Comparison of ENCODE assay signal across 14 cellular contexts in the genomic region with DNA sequence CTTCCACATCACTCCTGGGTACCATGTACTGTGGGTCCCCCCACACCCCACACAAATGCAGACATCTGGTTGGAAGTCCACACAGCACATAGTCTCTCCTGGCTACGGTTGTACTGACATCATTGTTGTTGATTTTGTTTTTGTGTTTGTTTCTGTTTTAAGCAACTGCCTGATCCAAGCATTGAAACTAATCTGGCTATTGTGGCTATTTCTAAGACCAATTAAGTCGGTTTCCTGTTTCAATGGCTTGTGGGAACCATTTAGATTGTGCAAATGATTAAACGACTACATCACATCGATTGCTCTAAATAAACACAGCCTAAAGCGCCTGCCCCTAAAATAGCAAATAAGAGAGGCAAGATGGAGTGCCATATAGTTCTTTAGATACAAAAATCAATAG.
DNase-seq lines count a peak whose midpoint lies in the region; TF ChIP-seq lines count a peak whose summit lies in the region.
"Had no signal": no experiment of that assay in that cellular context is flagged by ENCODE, and none has a peak within 500 bp of the region (broad histone marks: within the 10 kb centered on the region; RNA-seq: fewer than 3 reads in every experiment).

No MANE protein-coding gene starts in this region.

- H3K9me3 Mint-ChIP-seq in glutamatergic neuron (ENCODE audit: unreplicated experiment) = peaks cover 6% of the 10 kb centered on the region

- TF ChIP-seq EP300 in esophagus muscularis mucosa (IDR thresholded peaks at IDR 0.05) = no peak

- H3K4me1 ChIP-seq in ACC112 (ENCODE audit: control insufficient read depth, insufficient read depth, low read length, unreplicated experiment) (no peaks in the 10 kb centered on the region), esophagus muscularis mucosa (no peaks in the 10 kb centered on the region)
- H3K4me1 ChIP-seq: A549, HAP-1 had no signal

- intact Hi-C loops in esophagus muscularis mucosa (cut with DNase I) = no loop called here

- no peak for TF ChIP-seq CTCF in glutamatergic neuron (IDR thresholded peaks at IDR 0.05; ENCODE audit: partially characterized antibody, unreplicated experiment)
- no peak for TF ChIP-seq CTCF in esophagus muscularis mucosa (IDR thresholded peaks at IDR 0.05)

- peak overlapping the region; percentile 25 for H3K27ac Mint-ChIP-seq in glutamatergic neuron (ENCODE audit: unreplicated experiment)
- H3K27ac Mint-ChIP-seq: CD14-positive monocyte; CD8-positive, alpha-beta T cell; GM23338; IgD-negative memory B cell had no signal

- peak; percentile 80 for DNase-seq in DMS153 (lab: John Stamatoyannopoulos, UW)
- DNase-seq in NCI-H748 treated with DMSO at 0.1 percent for 48 hours (lab: John Stamatoyannopoulos, UW) = peak; percentile 82
- no peak for DNase-seq in glutamatergic neuron
- DNase-seq in NCI-H187 treated with DMSO at 0.1 percent for 48 hours (lab: John Stamatoyannopoulos, UW) = no peak
- no peak for DNase-seq in esophagus muscularis mucosa (ENCODE audit: extremely low spot score)
- no peak for DNase-seq in middle frontal gyrus (ENCODE audit: extremely low spot score, low spot score)
- DNase-seq: CD8-positive, alpha-beta T cell; COR-L47 had no signal

- peaks cover 0 to 12% (median 9%) of the 10 kb centered on the region in 4 donors for H3K9me3 ChIP-seq in esophagus muscularis mucosa
- H3K9me3 ChIP-seq: A549, HAP-1 had no signal

- WGBS in esophagus muscularis mucosa = 71% methylated on average over 5 of the region's 5 CpGs

- H3K36me3 ChIP-seq in ACC112 (ENCODE audit: insufficient read depth, low read length) = no peaks in the 10 kb centered on the region
- H3K36me3 ChIP-seq in esophagus muscularis mucosa = no peaks in the 10 kb centered on the region
- H3K36me3 ChIP-seq: HAP-1 had no signal

- peak overlapping the region; percentile 5 for H2AFZ ChIP-seq in ACC112 (ENCODE audit: low read length, unreplicated experiment)
- H2AFZ ChIP-seq: GM23338 had no signal

- no peak overlapping the region for H3K4me3 Mint-ChIP-seq in glutamatergic neuron (ENCODE audit: unreplicated experiment)
- H3K4me3 Mint-ChIP-seq: CD14-positive monocyte; CD8-positive, alpha-beta T cell; GM23338; IgD-negative memory B cell had no signal

- H3K4me1 Mint-ChIP-seq in glutamatergic neuron (ENCODE audit: low read depth, unreplicated experiment) = peaks cover 20% of the 10 kb centered on the region
- H3K4me1 Mint-ChIP-seq: CD14-positive monocyte, IgD-negative memory B cell had no signal

- H3K36me3 Mint-ChIP-seq in glutamatergic neuron (ENCODE audit: unreplicated experiment) = peaks cover 15% of the 10 kb centered on the region
- H3K36me3 Mint-ChIP-seq: CD14-positive monocyte; CD8-positive, alpha-beta T cell; IgD-negative memory B cell had no signal

- peaks cover 3% of the 10 kb centered on the region for H3K27me3 Mint-ChIP-seq in glutamatergic neuron (ENCODE audit: unreplicated experiment)
- H3K27me3 Mint-ChIP-seq: IgD-negative memory B cell had no signal

- H3K27me3 ChIP-seq in ACC112 (ENCODE audit: insufficient read depth, low read length) (no peaks in the 10 kb centered on the region), esophagus muscularis mucosa (peaks cover 0 to 13% (median 0%) of the 10 kb centered on the region in 4 donors)

- H3K27ac ChIP-seq in ACC112 (ENCODE audit: low read depth, low read length) (no peak overlapping the region), esophagus muscularis mucosa (replicated peaks in 1 of 4) (no peak overlapping the region)
- H3K27ac ChIP-seq: A549 had no signal

- TF ChIP-seq POLR2A in esophagus muscularis mucosa (IDR thresholded peaks at IDR 0.05; ENCODE audit: low read depth) = no peak

- H3K4me3 ChIP-seq in ACC112 (ENCODE audit: low read depth, low read length) (no peak overlapping the region), esophagus muscularis mucosa (no peak overlapping the region)
- H3K4me3 ChIP-seq: A549, GM23338, HAP-1 had no signal

- H3K79me2 ChIP-seq in ACC112 (ENCODE audit: control insufficient read depth, insufficient read depth, low read length, unreplicated experiment) = no peaks in the 10 kb centered on the region

Comparison
In these comparisons a context has a peak if more than half of its experiments do, and no peak if none do; other contexts are left out.
1. DNase-seq: peak in DMS153 (single experiment) and NCI-H748 treated with DMSO at 0.1 percent for 48 hours (single experiment); none in glutamatergic neuron (single experiment), NCI-H187 treated with DMSO at 0.1 percent for 48 hours (single experiment), esophagus muscularis mucosa (single experiment) and middle frontal gyrus (single experiment).